In the genomic region with DNA sequence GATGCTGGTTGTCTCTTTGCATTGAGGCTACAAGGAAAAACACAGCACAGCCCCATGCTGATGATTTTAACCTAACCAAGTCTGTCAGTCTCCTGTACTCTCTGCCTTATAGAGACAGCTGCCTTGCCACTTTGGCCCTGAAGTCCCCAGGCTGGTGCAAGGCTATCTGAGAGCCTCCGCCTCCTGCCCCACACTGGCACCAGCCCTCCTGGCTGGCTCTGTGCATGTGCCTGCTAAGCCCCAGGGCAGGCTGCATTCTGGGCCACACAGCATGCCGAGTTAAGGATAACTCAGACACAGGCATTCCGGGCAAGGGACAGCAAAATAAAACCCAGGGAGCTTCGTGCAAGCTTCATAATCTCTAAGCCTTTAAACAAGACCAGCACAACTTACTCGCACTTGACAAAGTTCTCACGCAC, we compare ENCODE assay signal across 1 cellular context.
TF ChIP-seq lines count a peak whose summit lies in the region.

No MANE protein-coding gene starts in this region.

TF ChIP-seq in A549, 52 proteins besides CTCF, POLR2A, EP300 and RAD21 (continued from another document):
- TF ChIP-seq NPAS2 (CRISPR knock-in tag; IDR thresholded peaks at IDR 0.05; ENCODE audit: borderline replicate concordance) (no peak), SREBF2 (IDR thresholded peaks at IDR 0.05) (no peak), CEBPB (IDR thresholded peaks at IDR 0.05) (no peak), MAZ (IDR thresholded peaks at IDR 0.05; ENCODE audit: borderline replicate concordance, low read depth, low read length) (no peak)
- TF ChIP-seq, protein P1, sequence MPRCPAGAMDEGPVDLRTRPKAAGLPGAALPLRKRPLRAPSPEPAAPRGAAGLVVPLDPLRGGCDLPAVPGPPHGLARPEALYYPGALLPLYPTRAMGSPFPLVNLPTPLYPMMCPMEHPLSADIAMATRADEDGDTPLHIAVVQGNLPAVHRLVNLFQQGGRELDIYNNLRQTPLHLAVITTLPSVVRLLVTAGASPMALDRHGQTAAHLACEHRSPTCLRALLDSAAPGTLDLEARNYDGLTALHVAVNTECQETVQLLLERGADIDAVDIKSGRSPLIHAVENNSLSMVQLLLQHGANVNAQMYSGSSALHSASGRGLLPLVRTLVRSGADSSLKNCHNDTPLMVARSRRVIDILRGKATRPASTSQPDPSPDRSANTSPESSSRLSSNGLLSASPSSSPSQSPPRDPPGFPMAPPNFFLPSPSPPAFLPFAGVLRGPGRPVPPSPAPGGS (IDR thresholded peaks at IDR 0.05), result no peak
TF ChIP-seq in A549: peak in this region for 0.
